Comparison of ENCODE assay signal across 20 cellular contexts in the genomic region with DNA sequence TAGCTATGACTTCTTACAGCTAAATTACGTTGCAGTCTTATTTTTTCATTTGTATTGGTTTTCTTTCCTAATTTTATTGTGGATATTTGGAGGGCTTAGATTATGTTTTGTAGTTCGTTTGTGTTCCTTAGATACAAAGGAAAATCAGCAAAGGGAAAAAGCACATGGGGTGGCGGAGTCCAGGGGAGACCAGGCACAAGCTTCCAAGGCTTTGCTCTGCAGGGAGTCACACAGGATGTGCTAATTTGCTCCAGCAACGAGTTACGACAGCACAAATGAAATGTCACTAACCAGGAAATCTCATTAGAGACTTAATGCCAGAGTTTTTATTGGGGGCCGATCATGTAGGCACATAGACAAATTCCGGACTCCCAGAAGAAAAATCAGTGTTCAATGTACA.
"Had no signal": no experiment of that assay in that cellular context is flagged by ENCODE, and none has a peak within 500 bp of the region (broad histone marks: within the 10 kb centered on the region; RNA-seq: fewer than 3 reads in every experiment).

No MANE protein-coding gene starts in this region.

- H3K27ac Mint-ChIP-seq: activated naive CD8-positive, alpha-beta T cell treated with anti-CD3 and anti-CD28 coated beads, Interleukin-2, amount 10 ng/mL, durations not matched to agents 7 days and 5 days; activated T-helper 1 cell treated with anti-CD3 and anti-CD28 coated beads, Interleukin-12 subunit alpha, Interleukin-12 subunit beta, Interleukin-2, Interleukin-4 antibody, amounts not matched to agents 30 ng/mL and 10 ng/mL and 1 ng/mL, durations not matched to agents 14 hours and 24 hours and 36 hours; endodermal cell; natural killer cell treated with Interleukin-12 subunit alpha and Interleukin-12 subunit beta and Interleukin-15 and Interleukin-18, amount 100 ng/mL, for 72 hours; stimulated activated memory B cell treated with anti-CD40 and anti-IgM and Interleukin-4, amounts not matched to agents 10 μg/mL and 1 μg/mL and 100 μg/mL, for 72 hours; type B pancreatic cell had no signal

- H3K27ac ChIP-seq: body of pancreas, spleen had no signal

- ATAC-seq: body of pancreas; natural killer cell treated with Interleukin-12 subunit alpha and Interleukin-12 subunit beta and Interleukin-15 and Interleukin-18, amount 100 ng/mL, for 72 hours; stimulated activated memory B cell treated with anti-CD40 and anti-IgM and Interleukin-4, amounts not matched to agents 10 μg/mL and 1 μg/mL and 100 μg/mL, for 72 hours had no signal

- H3K9me3 Mint-ChIP-seq: type B pancreatic cell had no signal

- DNase-seq: activated CD4-positive, alpha-beta T cell treated with anti-CD3 and anti-CD28 coated beads, Interleukin-2, amount 50 U/mL, for 4 hours; activated CD4-positive, CD25-positive, alpha-beta regulatory T cell treated with anti-CD3 and anti-CD28 coated beads, Interleukin-2, amount 50 U/mL, for 72 hours; activated naive CD8-positive, alpha-beta T cell treated with anti-CD3 and anti-CD28 coated beads, Interleukin-2, amount 10 ng/mL, durations not matched to agents 7 days and 5 days; activated T-cell treated with anti-CD3 and anti-CD28 coated beads for 4 hours; amygdala; body of pancreas; endodermal cell; foreskin melanocyte; head of caudate nucleus; posterior cingulate gyrus; retina; spleen; stimulated activated CD4-positive, alpha-beta T cell treated with anti-CD3 and anti-CD28 coated beads, Interleukin-4, amount 100 ng/mL, for 4 hours; T-helper 1 cell; T1000; testis had no signal

- H3K4me3 ChIP-seq: body of pancreas, spleen, testis had no signal

- H3K9me3 ChIP-seq: body of pancreas, spleen, testis had no signal

- H3K27me3 ChIP-seq: body of pancreas, spleen, testis had no signal

- H3K4me1 ChIP-seq: body of pancreas had no signal

- H3K4me3 Mint-ChIP-seq: activated naive CD8-positive, alpha-beta T cell treated with anti-CD3 and anti-CD28 coated beads, Interleukin-2, amount 10 ng/mL, durations not matched to agents 7 days and 5 days; activated T-helper 1 cell treated with anti-CD3 and anti-CD28 coated beads, Interleukin-12 subunit alpha, Interleukin-12 subunit beta, Interleukin-2, Interleukin-4 antibody, amounts not matched to agents 30 ng/mL and 10 ng/mL and 1 ng/mL, durations not matched to agents 14 hours and 24 hours and 36 hours; endodermal cell; natural killer cell treated with Interleukin-12 subunit alpha and Interleukin-12 subunit beta and Interleukin-15 and Interleukin-18, amount 100 ng/mL, for 72 hours; stimulated activated memory B cell treated with anti-CD40 and anti-IgM and Interleukin-4, amounts not matched to agents 10 μg/mL and 1 μg/mL and 100 μg/mL, for 72 hours; type B pancreatic cell had no signal

- H3K27me3 Mint-ChIP-seq: activated naive CD8-positive, alpha-beta T cell treated with anti-CD3 and anti-CD28 coated beads, Interleukin-2, amount 10 ng/mL, durations not matched to agents 7 days and 5 days; natural killer cell treated with Interleukin-12 subunit alpha and Interleukin-12 subunit beta and Interleukin-15 and Interleukin-18, amount 100 ng/mL, for 72 hours; stimulated activated memory B cell treated with anti-CD40 and anti-IgM and Interleukin-4, amounts not matched to agents 10 μg/mL and 1 μg/mL and 100 μg/mL, for 72 hours; type B pancreatic cell had no signal
